ENCODE assay signal across 8 cellular contexts in the genomic region with DNA sequence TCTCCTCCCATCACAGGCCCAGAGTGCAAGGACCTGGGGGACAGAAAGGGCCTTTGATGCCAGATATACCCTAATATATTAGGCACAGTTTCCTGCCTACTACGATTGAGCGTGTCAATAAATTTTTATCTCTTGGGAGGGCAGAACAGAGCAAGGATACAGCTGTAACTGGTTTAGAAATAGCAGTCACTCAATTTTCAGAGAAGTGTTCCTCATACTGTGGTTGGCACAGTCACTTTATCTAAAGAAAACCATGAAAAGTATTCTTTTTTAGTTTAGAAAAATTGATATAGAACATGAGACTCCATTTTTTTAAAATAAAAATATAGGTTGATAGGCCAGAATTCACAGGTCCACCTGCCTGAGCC. TPM values are rescaled to one million over a fixed set of nuclear protein-coding genes. Genes with fewer than 3 reads are reported as not detected.
DNase-seq lines count a peak whose midpoint lies in the region; ATAC-seq and TF ChIP-seq lines count a peak whose summit lies in the region.

No MANE protein-coding gene starts in this region.

- peaks cover 36% of the 10 kb centered on the region for H3K9me3 Mint-ChIP-seq in osteocyte (ENCODE audit: unreplicated experiment)

- H3K4me3 Mint-ChIP-seq in osteocyte (ENCODE audit: unreplicated experiment): peak overlapping the region; percentile 61

- no peaks in the 10 kb centered on the region for H3K36me3 ChIP-seq in GM06990 (ENCODE audit: control insufficient read depth, insufficient read depth, low read length)

- peak overlapping the region; percentile 60 for H3K4me3 ChIP-seq in GM06990 (replicated peaks; ENCODE audit: low read depth, low read length)
- H3K4me3 ChIP-seq in cardiac fibroblast (replicated peaks in 1 of 2; ENCODE audit: low read depth in 2 of 2, low read length in 2 of 2): peak overlapping the region; percentile 74 to 89

- H3K4me1 Mint-ChIP-seq in osteocyte (ENCODE audit: unreplicated experiment): peaks cover 11% of the 10 kb centered on the region

- ATAC-seq in HG03175 (IDR thresholded peaks at IDR 0.05; ENCODE audit: unreplicated experiment) (peak; percentile 12), HG02571 (IDR thresholded peaks at IDR 0.05; ENCODE audit: unreplicated experiment) (no peak), GM21786 (IDR thresholded peaks at IDR 0.05; ENCODE audit: unreplicated experiment) (no peak)

- H3K27ac Mint-ChIP-seq in osteocyte (ENCODE audit: unreplicated experiment): peak overlapping the region; percentile 54

- H3K27me3 Mint-ChIP-seq in osteocyte (ENCODE audit: unreplicated experiment): no peaks in the 10 kb centered on the region

- no peak for DNase-seq in GM06990 (ENCODE audit: extremely low read depth, insufficient read length)
- DNase-seq in cardiac fibroblast (ENCODE audit: low read depth in 2 of 2): no peak
- no peak for DNase-seq in osteocyte (ENCODE audit: extremely low spot score, unreplicated experiment)
- no peak for DNase-seq in NCI-H748 (lab: John Stamatoyannopoulos, UW; ENCODE audit: unreplicated experiment)
- no peak for DNase-seq in EL

- TF ChIP-seq CTCF in GM06990 (IDR thresholded peaks at IDR 0.05; ENCODE audit: insufficient read depth, low read length, poor library complexity, severe bottlenecking) (no peak), cardiac fibroblast (IDR thresholded peaks at IDR 0.05; ENCODE audit: low read depth, low read length) (no peak), osteocyte (IDR thresholded peaks at IDR 0.05) (no peak)

- peaks cover 23% of the 10 kb centered on the region for H3K36me3 Mint-ChIP-seq in osteocyte (ENCODE audit: unreplicated experiment)

- H3K27me3 ChIP-seq in GM06990 (replicated peaks; ENCODE audit: control insufficient read depth, insufficient read depth, low read length): no peaks in the 10 kb centered on the region

RNA-seq across cellular contexts. Expression of gene ZNF155, which starts 0.5 kb away (rescaled TPM):
- 8.1 and 8.9 TPM in 2 replicates for total RNA-seq in osteocyte

RNA-seq across cellular contexts. Expression of gene ZNF230, which starts 19.2 kb away (rescaled TPM):
- total RNA-seq in osteocyte: 4.1 and 5.3 TPM in 2 replicates

RNA-seq across cellular contexts. Expression of gene ZNF221, which starts 32.5 kb away (rescaled TPM):
- total RNA-seq in osteocyte: 9.2 and 11.4 TPM in 2 replicates

RNA-seq across cellular contexts. Expression of gene ZNF222, which starts 41.7 kb away (rescaled TPM):
- 6.1 and 6.5 TPM in 2 replicates for total RNA-seq in osteocyte

RNA-seq across cellular contexts. Expression of gene ZNF45, which starts 48.4 kb away (rescaled TPM):
- 19.9 and 20.6 TPM in 2 replicates for total RNA-seq in osteocyte
